In genomic region chr11:130122141-130122575, GRCh38 we compare ENCODE assay signal across 10 cellular contexts. TPM values are rescaled to one million over a fixed set of nuclear protein-coding genes. Genes with fewer than 3 reads are reported as not detected.
A peak's percentile ranks its signal among the peaks of the same experiment; 100 is the strongest.
DNase-seq lines count a peak whose midpoint lies in the region; ATAC-seq and TF ChIP-seq lines count a peak whose summit lies in the region.
"Had no signal": no experiment of that assay in that cellular context is flagged by ENCODE, and none has a peak within 500 bp of the region (broad histone marks: within the 10 kb centered on the region; RNA-seq: fewer than 3 reads in every experiment).

No MANE protein-coding gene starts in this region.

- H2AFZ ChIP-seq in SU-DHL-6 (ENCODE audit: low read depth, low read length, severe bottlenecking) = no peak overlapping the region

- H3K27me3 Mint-ChIP-seq in endothelial cell (ENCODE audit: unreplicated experiment) = peaks cover 4% of the 10 kb centered on the region

- no peak for TF ChIP-seq POLR2A in adrenal gland (IDR thresholded peaks at IDR 0.05)

- intact Hi-C loops in adrenal gland (cut with DNase I) = loop anchor here (10.0 kb wide), 1 partner anchor 47 kb away; no protein-coding TSS in a partner anchor

- H3K27me3 ChIP-seq in SU-DHL-6 (ENCODE audit: low read length) (no peaks in the 10 kb centered on the region), adrenal gland (no peaks in the 10 kb centered on the region)

- ATAC-seq in left lobe of liver = no peak

- H3K9me3 Mint-ChIP-seq in endothelial cell (ENCODE audit: unreplicated experiment) = no peaks in the 10 kb centered on the region
- H3K9me3 Mint-ChIP-seq: activated naive CD8-positive, alpha-beta T cell treated with anti-CD3 and anti-CD28 coated beads, Interleukin-2, amount 10 ng/mL, durations not matched to agents 7 days and 5 days; naive thymus-derived CD8-positive, alpha-beta T cell had no signal

- H3K9me3 ChIP-seq in SU-DHL-6 (ENCODE audit: insufficient read depth, low read length) = no peaks in the 10 kb centered on the region
- no peaks in the 10 kb centered on the region for H3K9me3 ChIP-seq in adrenal gland (replicated peaks in 1 of 3)

- H3K4me1 Mint-ChIP-seq in endothelial cell (ENCODE audit: unreplicated experiment) = peaks cover 73% of the 10 kb centered on the region

- peaks cover 25% of the 10 kb centered on the region for H3F3A ChIP-seq in SU-DHL-6 (ENCODE audit: insufficient read depth)

- no peaks in the 10 kb centered on the region for H3K9me2 ChIP-seq in SU-DHL-6 (replicated peaks; ENCODE audit: insufficient read depth, low read length)

- H3K4me2 ChIP-seq in SU-DHL-6 (ENCODE audit: low read depth, low read length, poor library complexity, severe bottlenecking) = peak overlapping the region; percentile 32

- no peaks in the 10 kb centered on the region for H4K20me1 ChIP-seq in SU-DHL-6 (ENCODE audit: low read depth, low read length)

- peak overlapping the region; percentile 96 for H3K27ac Mint-ChIP-seq in endothelial cell (ENCODE audit: unreplicated experiment)
- H3K27ac Mint-ChIP-seq: activated naive CD8-positive, alpha-beta T cell treated with anti-CD3 and anti-CD28 coated beads, Interleukin-2, amount 10 ng/mL, durations not matched to agents 7 days and 5 days had no signal

- peak overlapping the region; percentile 37 for H3K4me3 Mint-ChIP-seq in endothelial cell (ENCODE audit: unreplicated experiment)
- H3K4me3 Mint-ChIP-seq: activated naive CD8-positive, alpha-beta T cell treated with anti-CD3 and anti-CD28 coated beads, Interleukin-2, amount 10 ng/mL, durations not matched to agents 7 days and 5 days had no signal

- H3K36me3 Mint-ChIP-seq in endothelial cell (ENCODE audit: low read depth, unreplicated experiment) = peaks cover 59% of the 10 kb centered on the region

- WGBS in adrenal gland, 4 donors = 62 to 82% (median 65%) methylated on average over 7 of the region's 7 CpGs

- peaks cover 37% of the 10 kb centered on the region for H3K79me2 ChIP-seq in SU-DHL-6 (ENCODE audit: insufficient read depth, low read length)

- peak overlapping the region; percentile 91 for H3K27ac ChIP-seq in SU-DHL-6 (ENCODE audit: low read depth, low read length)
- H3K27ac ChIP-seq in adrenal gland = peak overlapping the region in 1 of 5 donors; percentile 9

- H3K4me1 ChIP-seq in adrenal gland (replicated peaks in 1 of 2) = peaks cover 12 to 14% of the 10 kb centered on the region in 2 donors

- H3K9ac ChIP-seq in SU-DHL-6 (ENCODE audit: low read length) = no peak overlapping the region

- TF ChIP-seq CTCF in SU-DHL-6 (IDR thresholded peaks at IDR 0.05; ENCODE audit: insufficient read depth, low read length, poor library complexity, severe bottlenecking) (no peak), endothelial cell (IDR thresholded peaks at IDR 0.05; ENCODE audit: unreplicated experiment) (no peak), adrenal gland (IDR thresholded peaks at IDR 0.05) (no peak)

- DNase-seq in ELR (ENCODE audit: low read depth) = peak; percentile 82
- DNase-seq in endothelial cell (ENCODE audit: low spot score) = no peak
- peak; percentile 29 to 46 for DNase-seq in stimulated activated CD4-positive, alpha-beta T cell treated with anti-CD3 and anti-CD28 coated beads, Interleukin-2, amount 100 ng/mL, for 24 hours
- DNase-seq in epidermal melanocyte (ENCODE audit: insufficient read length, low spot score) = no peak
- no peak for DNase-seq in left lobe of liver (ENCODE audit: low spot score)
- no peak for DNase-seq in adrenal gland
- DNase-seq: activated naive CD8-positive, alpha-beta T cell treated with anti-CD3 and anti-CD28 coated beads, Interleukin-2, amount 10 ng/mL, durations not matched to agents 7 days and 5 days; NCI-H187 treated with DMSO at 0.1 percent for 48 hours had no signal

- no peak overlapping the region for H3K4me3 ChIP-seq in SU-DHL-6 (ENCODE audit: insufficient read depth, low read length, poor library complexity, severe bottlenecking)
- H3K4me3 ChIP-seq in adrenal gland = no peak overlapping the region

- H3K36me3 ChIP-seq in SU-DHL-6 (ENCODE audit: low read length) (peaks cover 11% of the 10 kb centered on the region; the same call in 1 of the 2 replicates), adrenal gland (replicated peaks in 1 of 2) (peaks cover 0 to 18% of the 10 kb centered on the region in 2 donors)

RNA-seq across cellular contexts. Expression of gene ST14, which starts 37.4 kb away (rescaled TPM):
- total RNA-seq in endothelial cell (ENCODE audit: unreplicated experiment) (8.7 TPM), left lobe of liver (3.7 TPM), adrenal gland (10 to 100 TPM in 5 of 8 donors, 1 to 10 TPM in 3; 2.5 to 41.0 (median 11.5) TPM)
- polyA plus RNA-seq in adrenal gland = 10 to 100 TPM in 1 of 3 donors, 1 to 10 TPM in 2; 3.0 to 13.4 (median 3.4) TPM
- polyA plus RNA-seq: naive thymus-derived CD8-positive, alpha-beta T cell had no signal

RNA-seq across cellular contexts. Expression of gene APLP2, which starts 52.5 kb away (rescaled TPM):
- 815 TPM for total RNA-seq in endothelial cell (ENCODE audit: unreplicated experiment)
- total RNA-seq in left lobe of liver = 214 TPM
- total RNA-seq in adrenal gland = 100 to 1,000 TPM; 217 to 374 (median 307) TPM
- polyA plus RNA-seq in adrenal gland = 100 to 1,000 TPM in 1 of 3 donors, 10 to 100 TPM in 2; 85.0 to 237 (median 95.6) TPM

Comparison
In these comparisons a context has a peak if more than half of its experiments do, and no peak if none do; other contexts are left out.
1. DNase-seq: peak in ELR (single experiment) and stimulated activated CD4-positive, alpha-beta T cell treated with anti-CD3 and anti-CD28 coated beads, Interleukin-2, amount 100 ng/mL, for 24 hours (2 of 2); none in endothelial cell (single experiment), epidermal melanocyte (single experiment), left lobe of liver (single experiment) and adrenal gland (0 of 7).